Comparison of ENCODE assay signal across 9 cellular contexts in genomic region chr2:174335605-174336402, GRCh38. TPM values are rescaled to one million over a fixed set of nuclear protein-coding genes. Genes with fewer than 3 reads are reported as not detected.
DNase-seq lines count a peak whose midpoint lies in the region; ATAC-seq and TF ChIP-seq lines count a peak whose summit lies in the region.
"Had no signal": no experiment of that assay in that cellular context is flagged by ENCODE, and none has a peak within 500 bp of the region (broad histone marks: within the 10 kb centered on the region; RNA-seq: fewer than 3 reads in every experiment).

No MANE protein-coding gene starts in this region.

- peaks cover 4% of the 10 kb centered on the region; the same call in 1 of the 2 replicates for H3K36me3 Mint-ChIP-seq in HFFc6 (ENCODE audit: low read depth)
- no peaks in the 10 kb centered on the region for H3K36me3 Mint-ChIP-seq in activated T-cell treated with anti-CD3 and anti-CD28 coated beads, Interleukin-2, amount 50 U/mL, for 24 hours (ENCODE audit: low read depth)
- no peaks in the 10 kb centered on the region for H3K36me3 Mint-ChIP-seq in type B pancreatic cell

- H3K4me3 ChIP-seq in iPS-20b (ENCODE audit: low read length) = peak overlapping the region; percentile 59

- H3K27ac ChIP-seq in iPS-20b (ENCODE audit: low read length) = no peak overlapping the region

- no peak overlapping the region for H3K27ac Mint-ChIP-seq in HFFc6
- peak overlapping the region; percentile 79 for H3K27ac Mint-ChIP-seq in activated T-cell treated with anti-CD3 and anti-CD28 coated beads, Interleukin-2, amount 50 U/mL, for 24 hours
- H3K27ac Mint-ChIP-seq in type B pancreatic cell = no peak overlapping the region

- peak; percentile 91 for DNase-seq in DMS53 (lab: John Stamatoyannopoulos, UW)
- DNase-seq in HFFc6 = no peak
- DNase-seq in activated T-cell treated with anti-CD3 and anti-CD28 coated beads, Interleukin-2, amount 50 U/mL, for 24 hours = peak; percentile 56
- DNase-seq in type B pancreatic cell (ENCODE audit: extremely low spot score, unreplicated experiment) = no peak
- no peak for DNase-seq in activated gamma-delta T cell (lab: John Stamatoyannopoulos, UW)

- no peaks in the 10 kb centered on the region for H3K36me3 ChIP-seq in iPS-20b (ENCODE audit: insufficient read depth, low read depth, low read length)

- H3K4me1 ChIP-seq in iPS-20b (ENCODE audit: insufficient read depth, low read length) = peaks cover 46% of the 10 kb centered on the region; the same call in 1 of the 2 replicates

- peak overlapping the region; percentile 0; the same call in 1 of the 2 replicates for H3K9ac ChIP-seq in iPS-20b (ENCODE audit: low read depth, low read length)

- TF ChIP-seq CTCF in HFFc6 (IDR thresholded peaks at IDR 0.05) (no peak), type B pancreatic cell (conservative IDR thresholded peaks at IDR 0.05) (no peak)

- H3K27me3 Mint-ChIP-seq in HFFc6 (ENCODE audit: insufficient read depth) (peaks cover 66% of the 10 kb centered on the region), type B pancreatic cell (peaks cover 83% of the 10 kb centered on the region)
- peaks cover 86% of the 10 kb centered on the region for H3K27me3 Mint-ChIP-seq in activated T-cell treated with anti-CD3 and anti-CD28 coated beads, Interleukin-2, amount 50 U/mL, for 24 hours

- ATAC-seq in HG03108 (IDR thresholded peaks at IDR 0.05; ENCODE audit: unreplicated experiment) (no peak), GM18502 (IDR thresholded peaks at IDR 0.05; ENCODE audit: poor library complexity, unreplicated experiment) (no peak)
- ATAC-seq: Panc1 had no signal

- peaks cover 5% of the 10 kb centered on the region for H3K9me3 Mint-ChIP-seq in HFFc6
- H3K9me3 Mint-ChIP-seq in activated T-cell treated with anti-CD3 and anti-CD28 coated beads, Interleukin-2, amount 50 U/mL, for 24 hours = no peaks in the 10 kb centered on the region
- no peaks in the 10 kb centered on the region for H3K9me3 Mint-ChIP-seq in type B pancreatic cell

- H3K4me1 Mint-ChIP-seq in HFFc6 (ENCODE audit: low read depth) (peaks cover 12% of the 10 kb centered on the region), type B pancreatic cell (ENCODE audit: unreplicated experiment) (peaks cover 23% of the 10 kb centered on the region)
- H3K4me1 Mint-ChIP-seq in activated T-cell treated with anti-CD3 and anti-CD28 coated beads, Interleukin-2, amount 50 U/mL, for 24 hours (ENCODE audit: low read depth) = peaks cover 44% of the 10 kb centered on the region

- H3K27me3 ChIP-seq in iPS-20b (ENCODE audit: insufficient read depth, low read length) = peaks cover 100% of the 10 kb centered on the region

- H3K9me3 ChIP-seq in iPS-20b (ENCODE audit: insufficient read depth, low read depth, low read length) = no peaks in the 10 kb centered on the region

- H3K4me3 Mint-ChIP-seq in HFFc6 (peak overlapping the region; percentile 69), type B pancreatic cell (peak overlapping the region; percentile 78)
- H3K4me3 Mint-ChIP-seq in activated T-cell treated with anti-CD3 and anti-CD28 coated beads, Interleukin-2, amount 50 U/mL, for 24 hours = peak overlapping the region; percentile 54

RNA-seq across cellular contexts. Expression of gene SP9, which starts 1.1 kb away (rescaled TPM):
- not detected for total RNA-seq in HFFc6 (2021; fragmentation: NEBNext Ultra II Directional; extraction: Animal tissue kit (Norgen Biotek cat#: 25700))
- total RNA-seq in type B pancreatic cell (ENCODE audit: low replicate concordance) = 0.56 TPM in 1 of 2 replicates, not detected in the other

RNA-seq across cellular contexts. Expression of gene SCRN3, which starts 59.7 kb away (rescaled TPM):
- total RNA-seq in HFFc6 (2021; fragmentation: NEBNext Ultra II Directional; extraction: Animal tissue kit (Norgen Biotek cat#: 25700)) = 10 to 100 TPM; 23.8 to 30.6 (median 27.1) TPM
- 23.2 and 25.9 TPM in 2 replicates for total RNA-seq in type B pancreatic cell (ENCODE audit: low replicate concordance)

Comparison
In these comparisons a context has a peak if more than half of its experiments do, and no peak if none do; other contexts are left out.
1. DNase-seq: peak in DMS53 (single experiment) and activated T-cell treated with anti-CD3 and anti-CD28 coated beads, Interleukin-2, amount 50 U/mL, for 24 hours (single experiment); none in HFFc6 (single experiment), type B pancreatic cell (single experiment) and activated gamma-delta T cell (single experiment).
2. Peak in every context shown above with its lines, with median percentiles within 50 percentile points of each other: H3K4me3 Mint-ChIP-seq.